In genomic region chr20:47591231-47591630, GRCh38 we compare ENCODE assay signal across 26 cellular contexts.
A peak's percentile ranks its signal among the peaks of the same experiment; 100 is the strongest.
DNase-seq lines count a peak whose midpoint lies in the region; ATAC-seq and TF ChIP-seq lines count a peak whose summit lies in the region.
"Had no signal": no experiment of that assay in that cellular context is flagged by ENCODE, and none has a peak within 500 bp of the region (broad histone marks: within the 10 kb centered on the region; RNA-seq: fewer than 3 reads in every experiment).

No MANE protein-coding gene starts in this region.

- H3K36me3 Mint-ChIP-seq in activated CD4-positive, alpha-beta memory T cell treated with anti-CD3 and anti-CD28 coated beads for 36 hours: peaks cover 35% of the 10 kb centered on the region
- H3K36me3 Mint-ChIP-seq in activated CD4-positive, alpha-beta memory T cell treated with anti-CD3 and anti-CD28 coated beads, Interleukin-2, amount 10 ng/mL, durations not matched to agents 7 days and 5 days (ENCODE audit: low read depth): peaks cover 49% of the 10 kb centered on the region
- H3K36me3 Mint-ChIP-seq in CD8-positive, alpha-beta T cell: peaks cover 48% of the 10 kb centered on the region
- H3K36me3 Mint-ChIP-seq in WTC11 (0 out of 2 replicates have a peak, but pooled peaks cover 2% of the 10 kb centered on the region), mesothelial cell of epicardium (peaks cover 19% of the 10 kb centered on the region)

- no peaks in the 10 kb centered on the region for H3K27me3 Mint-ChIP-seq in activated CD4-positive, alpha-beta memory T cell treated with anti-CD3 and anti-CD28 coated beads for 36 hours
- H3K27me3 Mint-ChIP-seq in activated CD4-positive, alpha-beta memory T cell treated with anti-CD3 and anti-CD28 coated beads, Interleukin-2, amount 10 ng/mL, durations not matched to agents 7 days and 5 days: no peaks in the 10 kb centered on the region
- no peaks in the 10 kb centered on the region for H3K27me3 Mint-ChIP-seq in CD8-positive, alpha-beta T cell (ENCODE audit: low read depth)
- H3K27me3 Mint-ChIP-seq in WTC11 (ENCODE audit: low read depth) (no peaks in the 10 kb centered on the region), mesothelial cell of epicardium (ENCODE audit: low read depth) (no peaks in the 10 kb centered on the region)

- H3K9me3 ChIP-seq in CD8-positive, alpha-beta T cell (ENCODE audit: low read length): no peaks in the 10 kb centered on the region
- H3K9me3 ChIP-seq: A549, breast epithelium, HAP-1, SJCRH30, transverse colon had no signal

- peaks cover 27% of the 10 kb centered on the region for H3K4me1 Mint-ChIP-seq in activated CD4-positive, alpha-beta memory T cell treated with anti-CD3 and anti-CD28 coated beads for 36 hours (ENCODE audit: low read depth)
- peaks cover 23% of the 10 kb centered on the region for H3K4me1 Mint-ChIP-seq in activated CD4-positive, alpha-beta memory T cell treated with anti-CD3 and anti-CD28 coated beads, Interleukin-2, amount 10 ng/mL, durations not matched to agents 7 days and 5 days
- peaks cover 36% of the 10 kb centered on the region for H3K4me1 Mint-ChIP-seq in CD8-positive, alpha-beta T cell (ENCODE audit: low read depth)
- H3K4me1 Mint-ChIP-seq in WTC11: peaks cover 37% of the 10 kb centered on the region
- peaks cover 30% of the 10 kb centered on the region for H3K4me1 Mint-ChIP-seq in mesothelial cell of epicardium

- H3K27ac ChIP-seq in CD8-positive, alpha-beta T cell (ENCODE audit: low read depth, low read length): no peak overlapping the region
- H3K27ac ChIP-seq: A549, breast epithelium, epithelial cell of prostate, SJCRH30, transverse colon had no signal

- H3K27ac Mint-ChIP-seq in activated CD4-positive, alpha-beta memory T cell treated with anti-CD3 and anti-CD28 coated beads for 36 hours: peak overlapping the region; percentile 18
- no peak overlapping the region for H3K27ac Mint-ChIP-seq in activated CD4-positive, alpha-beta memory T cell treated with anti-CD3 and anti-CD28 coated beads, Interleukin-2, amount 10 ng/mL, durations not matched to agents 7 days and 5 days
- H3K27ac Mint-ChIP-seq in CD8-positive, alpha-beta T cell: peak overlapping the region; percentile 80
- H3K27ac Mint-ChIP-seq in WTC11 (peak overlapping the region; percentile 64), mesothelial cell of epicardium (peak overlapping the region; percentile 41)
- H3K27ac Mint-ChIP-seq: nephron progenitor cell had no signal

- no peaks in the 10 kb centered on the region for H3K9me3 Mint-ChIP-seq in activated CD4-positive, alpha-beta memory T cell treated with anti-CD3 and anti-CD28 coated beads for 36 hours
- no peaks in the 10 kb centered on the region for H3K9me3 Mint-ChIP-seq in activated CD4-positive, alpha-beta memory T cell treated with anti-CD3 and anti-CD28 coated beads, Interleukin-2, amount 10 ng/mL, durations not matched to agents 7 days and 5 days
- no peaks in the 10 kb centered on the region for H3K9me3 Mint-ChIP-seq in CD8-positive, alpha-beta T cell
- H3K9me3 Mint-ChIP-seq in WTC11: no peaks in the 10 kb centered on the region
- H3K9me3 Mint-ChIP-seq in mesothelial cell of epicardium: no peaks in the 10 kb centered on the region

- CTCF ChIA-PET in activated CD4-positive, alpha-beta memory T cell treated with anti-CD3 and anti-CD28 coated beads for 36 hours (lab: Charles Lee): no interaction called here
- CTCF ChIA-PET in activated CD4-positive, alpha-beta memory T cell treated with anti-CD3 and anti-CD28 coated beads, Interleukin-2, amount 10 ng/mL, durations not matched to agents 7 days and 5 days (lab: Charles Lee): no interaction called here
- CTCF ChIA-PET in CD8-positive, alpha-beta T cell (lab: Charles Lee): no interaction called here
- CTCF ChIA-PET in WTC11 (lab: Charles Lee): no interaction called here

- H3K4me1 ChIP-seq in CD8-positive, alpha-beta T cell (ENCODE audit: insufficient read depth, low read length): peaks cover 11% of the 10 kb centered on the region
- H3K4me1 ChIP-seq: breast epithelium, SJCRH30 had no signal

- TF ChIP-seq CTCF in CD8-positive, alpha-beta T cell (IDR thresholded peaks at IDR 0.05): no peak
- TF ChIP-seq CTCF in WTC11 (IDR thresholded peaks at IDR 0.05) (no peak), mesothelial cell of epicardium (IDR thresholded peaks at IDR 0.05; ENCODE audit: unreplicated experiment) (no peak)

- intact Hi-C loops in activated CD4-positive, alpha-beta memory T cell treated with anti-CD3 and anti-CD28 coated beads for 36 hours (cut with micrococcal nuclease): no loop called here
- intact Hi-C loops in CD8-positive, alpha-beta T cell (cut with DNase I, micrococcal nuclease): no loop called here

- no peak overlapping the region for H3K4me3 ChIP-seq in CD8-positive, alpha-beta T cell (ENCODE audit: low read depth, low read length)
- H3K4me3 ChIP-seq: A549, breast epithelium, HAP-1, K562, SJCRH30, transverse colon had no signal

- H3K4me3 Mint-ChIP-seq in activated CD4-positive, alpha-beta memory T cell treated with anti-CD3 and anti-CD28 coated beads for 36 hours: no peak overlapping the region
- H3K4me3 Mint-ChIP-seq in activated CD4-positive, alpha-beta memory T cell treated with anti-CD3 and anti-CD28 coated beads, Interleukin-2, amount 10 ng/mL, durations not matched to agents 7 days and 5 days: no peak overlapping the region
- H3K4me3 Mint-ChIP-seq in CD8-positive, alpha-beta T cell: no peak overlapping the region
- H3K4me3 Mint-ChIP-seq in WTC11 (no peak overlapping the region), mesothelial cell of epicardium (no peak overlapping the region)
- H3K4me3 Mint-ChIP-seq: nephron progenitor cell had no signal

- POLR2A ChIA-PET in activated CD4-positive, alpha-beta memory T cell treated with anti-CD3 and anti-CD28 coated beads for 36 hours (lab: Charles Lee): no interaction called here
- POLR2A ChIA-PET in activated CD4-positive, alpha-beta memory T cell treated with anti-CD3 and anti-CD28 coated beads, Interleukin-2, amount 10 ng/mL, durations not matched to agents 7 days and 5 days (lab: Charles Lee): interaction anchor here (2.3 kb wide), 1 partner anchor 11 kb away, joined by 8 read pairs; no protein-coding TSS in a partner anchor
- POLR2A ChIA-PET in CD8-positive, alpha-beta T cell (lab: Charles Lee): no interaction called here
- POLR2A ChIA-PET in WTC11 (lab: Charles Lee): no interaction called here

- no peaks in the 10 kb centered on the region for H3K27me3 ChIP-seq in CD8-positive, alpha-beta T cell (ENCODE audit: insufficient read depth, low read length)
- H3K27me3 ChIP-seq: breast epithelium, SJCRH30, transverse colon had no signal

- DNase-seq in activated CD4-positive, alpha-beta memory T cell treated with anti-CD3 and anti-CD28 coated beads for 36 hours: no peak
- DNase-seq in activated CD4-positive, alpha-beta memory T cell treated with anti-CD3 and anti-CD28 coated beads, Interleukin-2, amount 10 ng/mL, durations not matched to agents 7 days and 5 days: no peak
- no peak for DNase-seq in CD8-positive, alpha-beta T cell
- no peak for DNase-seq in WTC11 (ENCODE audit: low spot score)
- DNase-seq in mesothelial cell of epicardium (ENCODE audit: low spot score in 2 of 2, unreplicated experiment in 2 of 2): no peak
- no peak for DNase-seq in Ammon's horn (ENCODE audit: low spot score)
- DNase-seq in NCI-H226: no peak
- no peak for DNase-seq in cerebellar cortex (ENCODE audit: low spot score)
- DNase-seq: activated CD8-positive, alpha-beta memory T cell treated with anti-CD3 and anti-CD28 coated beads, Interleukin-2, amount 50 U/mL, for 4 hours; activated effector memory CD4-positive, alpha-beta T cell treated with Interleukin-2 at 50 U/mL for 16 hours; AML-193; DMS53; effector CD4-positive, alpha-beta T cell; left ventricle myocardium superior; NCI-H1105 treated with DMSO at 0.1 percent for 48 hours; NCI-H1930; NCI-H526; nephron progenitor cell; SJCRH30; T-helper 1 cell; transverse colon had no signal

- no peaks in the 10 kb centered on the region for H3K36me3 ChIP-seq in CD8-positive, alpha-beta T cell (ENCODE audit: insufficient read depth, low read length)
- H3K36me3 ChIP-seq: breast epithelium, HAP-1, SJCRH30, transverse colon had no signal

- no peak for ATAC-seq in CD8-positive, alpha-beta T cell
- no peak for ATAC-seq in WTC11
- ATAC-seq: A549, K562, left ventricle myocardium superior had no signal

TF ChIP-seq in WTC11, 78 proteins besides CTCF, POLR2A, EP300 and RAD21 (continues in another document):
- TF ChIP-seq ZNF317 (CRISPR knock-in tag; IDR thresholded peaks at IDR 0.05; ENCODE audit: borderline replicate concordance, low read depth) (no peak), ESRRA (CRISPR knock-in tag; IDR thresholded peaks at IDR 0.05; ENCODE audit: borderline replicate concordance) (no peak)
- TF ChIP-seq, protein P1, sequence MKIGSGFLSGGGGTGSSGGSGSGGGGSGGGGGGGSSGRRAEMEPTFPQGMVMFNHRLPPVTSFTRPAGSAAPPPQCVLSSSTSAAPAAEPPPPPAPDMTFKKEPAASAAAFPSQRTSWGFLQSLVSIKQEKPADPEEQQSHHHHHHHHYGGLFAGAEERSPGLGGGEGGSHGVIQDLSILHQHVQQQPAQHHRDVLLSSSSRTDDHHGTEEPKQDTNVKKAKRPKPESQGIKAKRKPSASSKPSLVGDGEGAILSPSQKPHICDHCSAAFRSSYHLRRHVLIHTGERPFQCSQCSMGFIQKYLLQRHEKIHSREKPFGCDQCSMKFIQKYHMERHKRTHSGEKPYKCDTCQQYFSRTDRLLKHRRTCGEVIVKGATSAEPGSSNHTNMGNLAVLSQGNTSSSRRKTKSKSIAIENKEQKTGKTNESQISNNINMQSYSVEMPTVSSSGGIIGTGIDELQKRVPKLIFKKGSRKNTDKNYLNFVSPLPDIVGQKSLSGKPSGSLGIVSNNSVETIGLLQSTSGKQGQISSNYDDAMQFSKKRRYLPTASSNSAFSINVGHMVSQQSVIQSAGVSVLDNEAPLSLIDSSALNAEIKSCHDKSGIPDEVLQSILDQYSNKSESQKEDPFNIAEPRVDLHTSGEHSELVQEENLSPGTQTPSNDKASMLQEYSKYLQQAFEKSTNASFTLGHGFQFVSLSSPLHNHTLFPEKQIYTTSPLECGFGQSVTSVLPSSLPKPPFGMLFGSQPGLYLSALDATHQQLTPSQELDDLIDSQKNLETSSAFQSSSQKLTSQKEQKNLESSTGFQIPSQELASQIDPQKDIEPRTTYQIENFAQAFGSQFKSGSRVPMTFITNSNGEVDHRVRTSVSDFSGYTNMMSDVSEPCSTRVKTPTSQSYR (CRISPR knock-in tag; IDR thresholded peaks at IDR 0.05): no peak
